Comparison of ENCODE assay signal across 17 cellular contexts in genomic region chr2:71637168-71637567, GRCh38.
A peak's percentile ranks its signal among the peaks of the same experiment; 100 is the strongest.
DNase-seq lines count a peak whose midpoint lies in the region; ATAC-seq and TF ChIP-seq lines count a peak whose summit lies in the region.
"Had no signal": no experiment of that assay in that cellular context is flagged by ENCODE, and none has a peak within 500 bp of the region (broad histone marks: within the 10 kb centered on the region; RNA-seq: fewer than 3 reads in every experiment).

No MANE protein-coding gene starts in this region.

- no peaks in the 10 kb centered on the region for H3K9me3 ChIP-seq in neuronal stem cell (replicated peaks in 1 of 2; ENCODE audit: control insufficient read depth in 2 of 2, insufficient read depth in 1 of 2, low read depth in 1 of 2, low read length in 2 of 2)
- H3K9me3 ChIP-seq in upper lobe of left lung = no peaks in the 10 kb centered on the region
- no peaks in the 10 kb centered on the region for H3K9me3 ChIP-seq in breast epithelium

- peaks cover 0 to 2% of the 10 kb centered on the region in 2 donors for H3K27me3 Mint-ChIP-seq in natural killer cell treated with Interleukin-12 subunit alpha and Interleukin-12 subunit beta and Interleukin-15 and Interleukin-18, amount 100 ng/mL, for 72 hours
- peaks cover 0 to 3% of the 10 kb centered on the region in 2 donors for H3K27me3 Mint-ChIP-seq in natural killer cell (ENCODE audit: low read depth in 2 of 2)
- peaks cover 7 to 8% of the 10 kb centered on the region in 2 donors for H3K27me3 Mint-ChIP-seq in stimulated activated naive B cell treated with anti-CD40 and anti-IgM and Interleukin-4, amounts not matched to agents 10 μg/mL and 1 μg/mL and 100 μg/mL, for 72 hours

- intact Hi-C loops in natural killer cell (cut with micrococcal nuclease) = no loop called here
- intact Hi-C loops in breast epithelium (cut with DNase I; ENCODE audit: low total_unique reads) = no loop called here

- no CpG with 5 or more reads among the region's 5 CpGs for WGBS in neuronal stem cell (ENCODE audit: extremely low coverage in 2 of 2, insufficient read length in 2 of 2, insufficient replicate concordance in 1 of 2), 2 donors
- 80 to 84% methylated on average over 5 of the region's 5 CpGs for WGBS in upper lobe of left lung, 2 donors

- H3K36me3 ChIP-seq in neuronal stem cell (replicated peaks in 1 of 2; ENCODE audit: control insufficient read depth in 2 of 2, insufficient read depth in 2 of 2, low read length in 2 of 2) = no peaks in the 10 kb centered on the region
- no peaks in the 10 kb centered on the region for H3K36me3 ChIP-seq in upper lobe of left lung
- H3K36me3 ChIP-seq in breast epithelium = no peaks in the 10 kb centered on the region

- no peaks in the 10 kb centered on the region for H3K4me1 Mint-ChIP-seq in natural killer cell treated with Interleukin-12 subunit alpha and Interleukin-12 subunit beta and Interleukin-15 and Interleukin-18, amount 100 ng/mL, for 72 hours (ENCODE audit: low read depth in 2 of 2)
- no peaks in the 10 kb centered on the region for H3K4me1 Mint-ChIP-seq in natural killer cell
- no peaks in the 10 kb centered on the region for H3K4me1 Mint-ChIP-seq in stimulated activated naive B cell treated with anti-CD40 and anti-IgM and Interleukin-4, amounts not matched to agents 10 μg/mL and 1 μg/mL and 100 μg/mL, for 72 hours

- H3K23ac ChIP-seq in neuronal stem cell (ENCODE audit: low read depth, low read length, poor library complexity) = no peak overlapping the region

- H3K4me2 ChIP-seq in neuronal stem cell (ENCODE audit: insufficient read depth, low read length, poor library complexity, severe bottlenecking) = no peak overlapping the region

- H2BK5ac ChIP-seq in neuronal stem cell (ENCODE audit: low read length) = no peak overlapping the region

- H3K27ac ChIP-seq in neuronal stem cell (replicated peaks; ENCODE audit: low read length) = no peak overlapping the region
- H3K27ac ChIP-seq in upper lobe of left lung = no peak overlapping the region
- H3K27ac ChIP-seq in breast epithelium = no peak overlapping the region
- H3K27ac ChIP-seq: C4-2B had no signal

- no peak overlapping the region for H2AFZ ChIP-seq in neuronal stem cell (ENCODE audit: low read length)

- H3K9me3 Mint-ChIP-seq in natural killer cell treated with Interleukin-12 subunit alpha and Interleukin-12 subunit beta and Interleukin-15 and Interleukin-18, amount 100 ng/mL, for 72 hours = no peaks in the 10 kb centered on the region
- no peaks in the 10 kb centered on the region for H3K9me3 Mint-ChIP-seq in natural killer cell
- H3K9me3 Mint-ChIP-seq in stimulated activated naive B cell treated with anti-CD40 and anti-IgM and Interleukin-4, amounts not matched to agents 10 μg/mL and 1 μg/mL and 100 μg/mL, for 72 hours = no peaks in the 10 kb centered on the region

- no peak overlapping the region for H3K4me3 Mint-ChIP-seq in natural killer cell treated with Interleukin-12 subunit alpha and Interleukin-12 subunit beta and Interleukin-15 and Interleukin-18, amount 100 ng/mL, for 72 hours
- no peak overlapping the region for H3K4me3 Mint-ChIP-seq in natural killer cell
- no peak overlapping the region for H3K4me3 Mint-ChIP-seq in stimulated activated naive B cell treated with anti-CD40 and anti-IgM and Interleukin-4, amounts not matched to agents 10 μg/mL and 1 μg/mL and 100 μg/mL, for 72 hours

- peak; percentile 31 to 32 for ATAC-seq in natural killer cell treated with Interleukin-12 subunit alpha and Interleukin-12 subunit beta and Interleukin-15 and Interleukin-18, amount 100 ng/mL, for 72 hours
- ATAC-seq in natural killer cell (no peak), upper lobe of left lung (ENCODE audit: low FRiP score in 2 of 2) (peak; percentile 43 to 57)
- no peak for ATAC-seq in stimulated activated naive B cell treated with anti-CD40 and anti-IgM and Interleukin-4, amounts not matched to agents 10 μg/mL and 1 μg/mL and 100 μg/mL, for 72 hours (replicated peaks)

- H3K4me3 ChIP-seq in neuronal stem cell (ENCODE audit: low read length in 2 of 2) (no peak overlapping the region), upper lobe of left lung (no peak overlapping the region), breast epithelium (no peak overlapping the region)

- no peak overlapping the region for H3K9ac ChIP-seq in neuronal stem cell (ENCODE audit: low read depth, low read length, poor library complexity)

- H3K36me3 Mint-ChIP-seq in natural killer cell treated with Interleukin-12 subunit alpha and Interleukin-12 subunit beta and Interleukin-15 and Interleukin-18, amount 100 ng/mL, for 72 hours = no peaks in the 10 kb centered on the region
- H3K36me3 Mint-ChIP-seq in natural killer cell = no peaks in the 10 kb centered on the region
- H3K36me3 Mint-ChIP-seq in stimulated activated naive B cell treated with anti-CD40 and anti-IgM and Interleukin-4, amounts not matched to agents 10 μg/mL and 1 μg/mL and 100 μg/mL, for 72 hours = no peaks in the 10 kb centered on the region

- no peak for TF ChIP-seq CTCF in natural killer cell (IDR thresholded peaks at IDR 0.05)
- no peak for TF ChIP-seq CTCF in upper lobe of left lung (IDR thresholded peaks at IDR 0.05)
- TF ChIP-seq CTCF in breast epithelium (IDR thresholded peaks at IDR 0.05) = no peak

- H4K8ac ChIP-seq in neuronal stem cell (ENCODE audit: low read depth, low read length) = no peak overlapping the region

- H3K27ac Mint-ChIP-seq in natural killer cell treated with Interleukin-12 subunit alpha and Interleukin-12 subunit beta and Interleukin-15 and Interleukin-18, amount 100 ng/mL, for 72 hours = no peak overlapping the region
- no peak overlapping the region for H3K27ac Mint-ChIP-seq in natural killer cell
- no peak overlapping the region for H3K27ac Mint-ChIP-seq in stimulated activated naive B cell treated with anti-CD40 and anti-IgM and Interleukin-4, amounts not matched to agents 10 μg/mL and 1 μg/mL and 100 μg/mL, for 72 hours

- peak overlapping the region; percentile 84 for H3K18ac ChIP-seq in neuronal stem cell (ENCODE audit: low read length)

- TF ChIP-seq POLR2A in upper lobe of left lung (IDR thresholded peaks at IDR 0.05) (no peak), breast epithelium (IDR thresholded peaks at IDR 0.05) (no peak)

- peaks cover 0 to 2% of the 10 kb centered on the region in 2 donors for H3K4me1 ChIP-seq in neuronal stem cell (ENCODE audit: control insufficient read depth in 2 of 2, insufficient read depth in 1 of 2, low read depth in 1 of 2, low read length in 2 of 2)
- no peaks in the 10 kb centered on the region for H3K4me1 ChIP-seq in upper lobe of left lung
- H3K4me1 ChIP-seq in breast epithelium = no peaks in the 10 kb centered on the region

- peak overlapping the region; percentile 67 for H2BK12ac ChIP-seq in neuronal stem cell (ENCODE audit: low read length)

- no peak overlapping the region for H2BK120ac ChIP-seq in neuronal stem cell (ENCODE audit: low read depth, low read length)

- peak overlapping the region; percentile 91 for H3K14ac ChIP-seq in neuronal stem cell (ENCODE audit: low read length)

- no peak overlapping the region for H3K4ac ChIP-seq in neuronal stem cell (ENCODE audit: low read length)

- no peak overlapping the region for H2AK5ac ChIP-seq in neuronal stem cell (ENCODE audit: low read depth, low read length)

- DNase-seq in SIG-M5 treated with dmso at 0.1 percent for 504 hours (lab: John Stamatoyannopoulos, UW; ENCODE audit: unreplicated experiment) = peak; percentile 25
- no peak for DNase-seq in SIG-M5 (lab: John Stamatoyannopoulos, UW)
- DNase-seq in natural killer cell treated with Interleukin-12 subunit alpha and Interleukin-12 subunit beta and Interleukin-15 and Interleukin-18, amount 100 ng/mL, for 72 hours (ENCODE audit: low spot score) = no peak
- no peak for DNase-seq in natural killer cell
- no peak for DNase-seq in neuronal stem cell (ENCODE audit: low spot score)
- DNase-seq in upper lobe of left lung = no peak
- DNase-seq in stimulated activated naive B cell treated with anti-CD40 and anti-IgM and Interleukin-4, amounts not matched to agents 10 μg/mL and 1 μg/mL and 100 μg/mL, for 72 hours = no peak
- DNase-seq in breast epithelium (ENCODE audit: low spot score in 2 of 2) = no peak
- DNase-seq: 8988T, AML-193, EL, NCI-H1694, NCI-H2081, NCI-H2171 treated with DMSO at 0.1 percent for 48 hours, NCI-H526 treated with DMSO at 0.1 percent for 48 hours, OCI-M1 had no signal

- no peak for TF ChIP-seq EP300 in upper lobe of left lung (IDR thresholded peaks at IDR 0.05)

- H2BK15ac ChIP-seq in neuronal stem cell (ENCODE audit: low read length) = no peak overlapping the region

- peaks cover 0 to 4% (median 0%) of the 10 kb centered on the region in 3 experiments for H3K27me3 ChIP-seq in neuronal stem cell (ENCODE audit: control insufficient read depth in 3 of 3, insufficient read depth in 3 of 3, low read depth in 1 of 3, low read length in 3 of 3)
- no peaks in the 10 kb centered on the region for H3K27me3 ChIP-seq in upper lobe of left lung
- no peaks in the 10 kb centered on the region for H3K27me3 ChIP-seq in breast epithelium

- H3K79me1 ChIP-seq in neuronal stem cell (ENCODE audit: low read depth, low read length) = no peaks in the 10 kb centered on the region

- no peak overlapping the region for H4K91ac ChIP-seq in neuronal stem cell (ENCODE audit: low read depth, low read length, poor library complexity)

Comparison
In these comparisons a context has a peak if more than half of its experiments do, and no peak if none do; other contexts are left out.
1. ATAC-seq: peak in natural killer cell treated with Interleukin-12 subunit alpha and Interleukin-12 subunit beta and Interleukin-15 and Interleukin-18, amount 100 ng/mL, for 72 hours (2 of 2) and upper lobe of left lung (2 of 2); none in natural killer cell (0 of 3) and stimulated activated naive B cell treated with anti-CD40 and anti-IgM and Interleukin-4, amounts not matched to agents 10 μg/mL and 1 μg/mL and 100 μg/mL, for 72 hours (0 of 2).